8 cellular contexts compared by ENCODE assay signal in genomic region chr14:64501326-64502171, GRCh38. TPM values are rescaled to one million over a fixed set of nuclear protein-coding genes. Genes with fewer than 3 reads are reported as not detected.
DNase-seq lines count a peak whose midpoint lies in the region; ATAC-seq lines count a peak whose summit lies in the region.

No MANE protein-coding gene starts in this region.

- H3K27me3 Mint-ChIP-seq in activated naive CD8-positive, alpha-beta T cell treated with anti-CD3 and anti-CD28 coated beads, Interleukin-2, amount 10 ng/mL, durations not matched to agents 7 days and 5 days: no peaks in the 10 kb centered on the region

- no peaks in the 10 kb centered on the region for H3K9me3 Mint-ChIP-seq in activated naive CD8-positive, alpha-beta T cell treated with anti-CD3 and anti-CD28 coated beads, Interleukin-2, amount 10 ng/mL, durations not matched to agents 7 days and 5 days

- peaks cover 27% of the 10 kb centered on the region for H3K36me3 Mint-ChIP-seq in activated naive CD8-positive, alpha-beta T cell treated with anti-CD3 and anti-CD28 coated beads, Interleukin-2, amount 10 ng/mL, durations not matched to agents 7 days and 5 days

- POLR2A ChIA-PET in activated naive CD8-positive, alpha-beta T cell treated with anti-CD3 and anti-CD28 coated beads, Interleukin-2, amount 10 ng/mL, durations not matched to agents 7 days and 5 days (lab: Charles Lee): interaction anchor here (0.9 to 5.9 kb wide), 6 partner anchors 9 to 113 kb away, joined by 3 to 46 read pairs (median 9); partner anchors contain the start of genes AKAP5, HSPA2 and MTHFD1

- H3K4me3 ChIP-seq in skin epidermis: peak overlapping the region in 5 of 7 experiments; percentile 65 to 99 (median 86)

- peak overlapping the region; percentile 95 for H3K4me3 Mint-ChIP-seq in activated naive CD8-positive, alpha-beta T cell treated with anti-CD3 and anti-CD28 coated beads, Interleukin-2, amount 10 ng/mL, durations not matched to agents 7 days and 5 days

- peak; percentile 92 for DNase-seq in ELF-1 (ENCODE audit: low read depth, low spot score)
- DNase-seq in LoVo (ENCODE audit: low spot score): peak; percentile 47
- DNase-seq in activated naive CD8-positive, alpha-beta T cell treated with anti-CD3 and anti-CD28 coated beads, Interleukin-2, amount 10 ng/mL, durations not matched to agents 7 days and 5 days: peak; percentile 33
- peak; percentile 35 for DNase-seq in hepatic stellate cell (ENCODE audit: low spot score)

- H3K27ac ChIP-seq in skin epidermis: peak overlapping the region; percentile 16 to 100 (median 99)

- peak overlapping the region; percentile 98 for H3K27ac Mint-ChIP-seq in activated naive CD8-positive, alpha-beta T cell treated with anti-CD3 and anti-CD28 coated beads, Interleukin-2, amount 10 ng/mL, durations not matched to agents 7 days and 5 days

- ATAC-seq in activated naive CD8-positive, alpha-beta T cell treated with anti-CD3 and anti-CD28 coated beads, Interleukin-2, amount 10 ng/mL, durations not matched to agents 7 days and 5 days (ENCODE audit: low read depth): no peak
- ATAC-seq in GM21576 (IDR thresholded peaks at IDR 0.05; ENCODE audit: unreplicated experiment) (no peak), HG03432 (IDR thresholded peaks at IDR 0.05; ENCODE audit: unreplicated experiment) (no peak), HG03460 (IDR thresholded peaks at IDR 0.05; ENCODE audit: unreplicated experiment) (no peak)

- peaks cover 34% of the 10 kb centered on the region for H3K4me1 Mint-ChIP-seq in activated naive CD8-positive, alpha-beta T cell treated with anti-CD3 and anti-CD28 coated beads, Interleukin-2, amount 10 ng/mL, durations not matched to agents 7 days and 5 days

RNA-seq across cellular contexts. Expression of gene ZBTB25, which starts 2.1 kb away (rescaled TPM):
- total RNA-seq in activated naive CD8-positive, alpha-beta T cell treated with anti-CD3 and anti-CD28 coated beads, Interleukin-2, amount 10 ng/mL, durations not matched to agents 7 days and 5 days: 10 to 100 TPM; 51.2 to 55.3 TPM

RNA-seq across cellular contexts. Expression of gene ZBTB1, which starts 3.0 kb away (rescaled TPM):
- 10 to 100 TPM; 84.1 to 86.7 TPM for total RNA-seq in activated naive CD8-positive, alpha-beta T cell treated with anti-CD3 and anti-CD28 coated beads, Interleukin-2, amount 10 ng/mL, durations not matched to agents 7 days and 5 days

RNA-seq across cellular contexts. Expression of gene AKAP5, which starts 36.2 kb away (rescaled TPM):
- 1 to 10 TPM; 1.7 TPM for total RNA-seq in activated naive CD8-positive, alpha-beta T cell treated with anti-CD3 and anti-CD28 coated beads, Interleukin-2, amount 10 ng/mL, durations not matched to agents 7 days and 5 days

RNA-seq across cellular contexts. Expression of gene HSPA2, which starts 39.0 kb away (rescaled TPM):
- total RNA-seq in activated naive CD8-positive, alpha-beta T cell treated with anti-CD3 and anti-CD28 coated beads, Interleukin-2, amount 10 ng/mL, durations not matched to agents 7 days and 5 days: 1 to 10 TPM; 3.3 to 4.0 TPM

RNA-seq across cellular contexts. Expression of gene PPP1R36, which starts 48.2 kb away (rescaled TPM):
- total RNA-seq in activated naive CD8-positive, alpha-beta T cell treated with anti-CD3 and anti-CD28 coated beads, Interleukin-2, amount 10 ng/mL, durations not matched to agents 7 days and 5 days: under 1 TPM; 0.28 to 0.69 TPM

Comparison
In these comparisons a context has a peak if more than half of its experiments do, and no peak if none do; other contexts are left out.
1. DNase-seq: peak in every context shown above with its lines; median percentile 92 in ELF-1; 47 in LoVo; 35 in hepatic stellate cell; 33 in activated naive CD8-positive, alpha-beta T cell treated with anti-CD3 and anti-CD28 coated beads, Interleukin-2, amount 10 ng/mL, durations not matched to agents 7 days and 5 days.